8 cellular contexts compared by ENCODE assay signal in genomic region chr3:196609343-196609775, GRCh38. TPM values are rescaled to one million over a fixed set of nuclear protein-coding genes. Genes with fewer than 3 reads are reported as not detected.
DNase-seq lines count a peak whose midpoint lies in the region; ATAC-seq lines count a peak whose summit lies in the region.

No MANE protein-coding gene starts in this region.

- peak; percentile 38 for ATAC-seq in GM18858 (IDR thresholded peaks at IDR 0.05; ENCODE audit: unreplicated experiment)
- ATAC-seq in HG03457 (IDR thresholded peaks at IDR 0.05; ENCODE audit: unreplicated experiment), result peak; percentile 78
- ATAC-seq in left colon, result peak; percentile 99

- intact Hi-C loops in left colon (cut with DNase I, micrococcal nuclease), result loop anchor here in 1 of 2 donors (5.0 kb wide), 1 partner anchor 78 kb away; no protein-coding TSS in a partner anchor

- in situ Hi-C loops in ACHN (cut with HindIII; ENCODE audit: low pct_ligation_motif_present, low pct_unique_long_range_greater_than_20kb, low sequenced_read_pairs), result no loop called here

- DNase-seq in ACHN (peak; percentile 82), NCI-H526 (lab: John Stamatoyannopoulos, UW) (peak; percentile 50 to 92), cerebellar cortex (ENCODE audit: low spot score) (peak; percentile 75), left colon (peak; percentile 91 to 95)
- peak; percentile 95 to 99 for DNase-seq in activated CD4-positive, alpha-beta T cell treated with anti-CD3 and anti-CD28 coated beads for 4 hours
- peak; percentile 96 for DNase-seq in stimulated activated CD4-positive, alpha-beta T cell treated with anti-CD3 and anti-CD28 coated beads, Interleukin-4, amount 100 ng/mL, for 24 hours

RNA-seq across cellular contexts. Expression of gene NRROS, which starts 30.1 kb away (rescaled TPM):
- total RNA-seq in left colon, result 1 to 10 TPM; 1.3 to 4.0 TPM

RNA-seq across cellular contexts. Expression of gene FBXO45, which starts 40.9 kb away (rescaled TPM):
- total RNA-seq in left colon, result 10 to 100 TPM in 1 of 2 donors, 1 to 10 TPM in 1; 9.2 to 10.1 TPM

RNA-seq across cellular contexts. Expression of gene WDR53, which starts 41.0 kb away (rescaled TPM):
- total RNA-seq in left colon, result 1 to 10 TPM; 6.8 to 8.6 TPM

Comparison
In these comparisons a context has a peak if more than half of its experiments do, and no peak if none do; other contexts are left out.
1. Peak in every context shown above with its lines: DNase-seq and ATAC-seq.
2. ATAC-seq: peak in every context shown above with its lines; median percentile 99 in left colon; 78 in HG03457; 38 in GM18858.